ENCODE assay signal across 28 cellular contexts in the genomic region with DNA sequence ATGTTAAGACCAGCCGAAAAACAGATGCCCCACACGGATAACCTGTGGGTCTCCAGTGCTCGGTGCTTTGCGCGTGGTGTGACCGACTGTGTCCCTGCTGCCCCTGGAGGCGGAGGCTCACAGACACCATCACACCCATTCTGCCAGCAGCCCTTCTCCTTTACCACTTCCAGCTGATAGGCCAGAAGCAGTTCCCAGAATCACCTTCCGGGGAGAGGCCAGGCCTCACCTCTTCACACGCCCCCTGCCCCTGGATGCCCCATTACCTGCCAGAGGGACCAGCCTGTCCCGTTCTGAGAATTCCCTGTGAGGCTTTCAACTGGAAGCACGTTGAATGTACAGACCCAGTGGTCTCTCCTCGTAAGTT. TPM values are rescaled to one million over a fixed set of nuclear protein-coding genes. Genes with fewer than 3 reads are reported as not detected.
DNase-seq lines count a peak whose midpoint lies in the region; ATAC-seq and TF ChIP-seq lines count a peak whose summit lies in the region.
"Had no signal": no experiment of that assay in that cellular context is flagged by ENCODE, and none has a peak within 500 bp of the region (broad histone marks: within the 10 kb centered on the region; RNA-seq: fewer than 3 reads in every experiment).

No MANE protein-coding gene starts in this region.

- H3K9me3 ChIP-seq in HCT116 (ENCODE audit: control insufficient read depth in 1 of 2, insufficient read depth in 1 of 2, low read depth in 1 of 2, low read length in 2 of 2), result no peaks in the 10 kb centered on the region
- H3K9me3 ChIP-seq in ovary, result no peaks in the 10 kb centered on the region
- H3K9me3 ChIP-seq: psoas muscle, thoracic aorta, uterus had no signal

- H3K36me3 ChIP-seq in HCT116 (ENCODE audit: control insufficient read depth in 1 of 2, insufficient read depth in 2 of 2, low read length in 2 of 2) (no peaks in the 10 kb centered on the region), ovary (no peaks in the 10 kb centered on the region)
- H3K36me3 ChIP-seq: thoracic aorta, uterus had no signal

- POLR2A ChIA-PET in HCT116 (lab: Charles Lee), result no interaction called here

- no peaks in the 10 kb centered on the region for H3K79me2 ChIP-seq in HCT116 (ENCODE audit: insufficient read depth, low read length)

- intact Hi-C loops in HCT116 (cut with micrococcal nuclease) (no loop called here), ovary (cut with DNase I) (no loop called here)

- no TSS peak for BruUV-seq in HCT116 (replicated peaks; lab: Mats Ljungman, UMichigan)

- TF ChIP-seq RAD21 in HCT116 (IDR thresholded peaks at IDR 0.05; ENCODE audit: low read depth), result no peak

- H3K4me3 ChIP-seq in HCT116 (replicated peaks in 1 of 2; ENCODE audit: low read depth in 1 of 2, low read length in 2 of 2) (no peak overlapping the region), coronary artery (no peak overlapping the region), ovary (no peak overlapping the region)
- H3K4me3 ChIP-seq: psoas muscle, thoracic aorta, uterus had no signal

- no peak overlapping the region for H3K4me2 ChIP-seq in HCT116 (ENCODE audit: low read length)

- no peak overlapping the region for H3K27ac ChIP-seq in HCT116 (ENCODE audit: low read depth, low read length)
- H3K27ac ChIP-seq in coronary artery, result peak overlapping the region in 1 of 2 donors; percentile 8
- peak overlapping the region; percentile 67 to 89 for H3K27ac ChIP-seq in ovary
- H3K27ac ChIP-seq: psoas muscle, thoracic aorta, uterus had no signal

- no peak for TF ChIP-seq POLR2A in HCT116 (IDR thresholded peaks at IDR 0.05; ENCODE audit: borderline replicate concordance, extremely low read depth, insufficient read depth, insufficient read length)
- no peak for TF ChIP-seq POLR2A in ovary (IDR thresholded peaks at IDR 0.05)

- CTCF ChIA-PET in HCT116 (lab: Charles Lee), result no interaction called here

- WGBS in ovary, 3 donors, result 67 to 88% (median 82%) methylated on average over 12 of the region's 12 CpGs

- no peaks in the 10 kb centered on the region for H4K20me1 ChIP-seq in HCT116 (ENCODE audit: insufficient read depth)

- peaks cover 0 to 6% of the 10 kb centered on the region in 2 experiments; a peak in 2 of 4 replicates for H3K4me1 ChIP-seq in HCT116 (ENCODE audit: control insufficient read depth in 1 of 2, insufficient read depth in 2 of 2, low read length in 2 of 2)
- H3K4me1 ChIP-seq in ovary (ENCODE audit: insufficient read depth), result peaks cover 19% of the 10 kb centered on the region
- H3K4me1 ChIP-seq: psoas muscle, uterus had no signal

- ATAC-seq in HCT116, result peak; percentile 32; the same call in 1 of the 2 replicates
- ATAC-seq in HG03045 (IDR thresholded peaks at IDR 0.05; ENCODE audit: unreplicated experiment), result no peak
- ATAC-seq: activated CD8-positive, alpha-beta T cell treated with anti-CD3 and anti-CD28 coated beads for 36 hours had no signal

- no peak for TF ChIP-seq EP300 in ovary (IDR thresholded peaks at IDR 0.05)

- no peak overlapping the region for H3K9ac ChIP-seq in HCT116 (ENCODE audit: low read length)

- no peaks in the 10 kb centered on the region for H3K9me2 ChIP-seq in HCT116 (ENCODE audit: insufficient read depth)

- TF ChIP-seq CTCF in HCT116 (IDR thresholded peaks at IDR 0.05 in 2 of 3, conservative IDR thresholded peaks at IDR 0.05 in 1 of 3; ENCODE audit: borderline replicate concordance in 1 of 3, insufficient read depth in 1 of 3, low read depth in 2 of 3, low read length in 2 of 3) (no peak), coronary artery (IDR thresholded peaks at IDR 0.05) (no peak), ovary (IDR thresholded peaks at IDR 0.05) (no peak)

- no peak overlapping the region for H2AFZ ChIP-seq in HCT116 (ENCODE audit: low read depth, low read length, poor library complexity, severe bottlenecking)

- RAD21 ChIA-PET in HCT116 (lab: Charles Lee; ENCODE audit: low non-redundant PET in 1 of 2, low total read pairs in 2 of 2, uncharacterized antibody in 2 of 2, unreplicated experiment in 2 of 2), result no interaction called here

- H3K27me3 ChIP-seq in HCT116 (ENCODE audit: insufficient read depth, low read length) (no peaks in the 10 kb centered on the region), ovary (no peaks in the 10 kb centered on the region)
- H3K27me3 ChIP-seq: uterus had no signal

- peak; percentile 14 for DNase-seq in activated effector memory CD4-positive, alpha-beta T cell treated with anti-CD3 and anti-CD28 coated beads, Interleukin-2, amount 50 U/mL, for 16 hours
- DNase-seq in activated effector memory CD4-positive, alpha-beta T cell treated with Interleukin-2 at 50 U/mL for 16 hours, result no peak
- DNase-seq in HCT116 (ENCODE audit: low read depth, low spot score) (no peak), coronary artery (ENCODE audit: low spot score) (peak; percentile 64), ovary (no peak)
- DNase-seq in stimulated activated naive CD4-positive, alpha-beta T cell (lab: John Stamatoyannopoulos, UW), result no peak
- no peak for DNase-seq in stimulated activated CD4-positive, alpha-beta T cell treated with anti-CD3 and anti-CD28 coated beads, Interleukin-4, amount 100 ng/mL, for 24 hours
- DNase-seq: activated CD8-positive, alpha-beta T cell treated with anti-CD3 and anti-CD28 coated beads for 36 hours; AML-193; cerebellar nuclear complex; DMS153; KG1; kidney glomerular epithelial cell; NCI-H1436; NCI-H2081 treated with DMSO at 0.1 percent for 48 hours; NCI-H774 had no signal

TF ChIP-seq in HCT116, 20 proteins besides CTCF, POLR2A, EP300 and RAD21:
- TF ChIP-seq SP1 (IDR thresholded peaks at IDR 0.05; ENCODE audit: low read depth), result no peak
- no peak for TF ChIP-seq EGR1 (IDR thresholded peaks at IDR 0.05; ENCODE audit: low read depth)
- no peak for TF ChIP-seq CBX3 (IDR thresholded peaks at IDR 0.05; ENCODE audit: low read depth)
- TF ChIP-seq POLR2AphosphoS5 (IDR thresholded peaks at IDR 0.05; ENCODE audit: low read depth, low read length), result no peak
- TF ChIP-seq CEBPB (IDR thresholded peaks at IDR 0.05; ENCODE audit: low read depth), result no peak
- TF ChIP-seq SIN3A (IDR thresholded peaks at IDR 0.05; ENCODE audit: low read depth), result no peak
- TF ChIP-seq ZFX (IDR thresholded peaks at IDR 0.05), result no peak
- no peak for TF ChIP-seq JUND (IDR thresholded peaks at IDR 0.05)
- no peak for TF ChIP-seq EZH2 (IDR thresholded peaks at IDR 0.05)
- no peak for TF ChIP-seq TCF7L2 (IDR thresholded peaks at IDR 0.05; ENCODE audit: borderline replicate concordance, extremely low read depth, insufficient read depth, insufficient read length)
- no peak for TF ChIP-seq EZH2phosphoT487 (IDR thresholded peaks at IDR 0.05; ENCODE audit: borderline replicate concordance)
TF ChIP-seq in HCT116: peak in this region for 0.

RNA-seq across cellular contexts. Expression of a gene that starts 21.6 kb away (rescaled TPM):
- not detected for total RNA-seq in HCT116 (2021; ENCODE audit: unreplicated experiment)
- 0.05 TPM in 1 of 2 replicates, not detected in the other for polyA plus RNA-seq in HCT116 (2012)
- under 1 TPM in 2 of 7 donors, not detected in 5; 0.38 to 0.92 TPM for total RNA-seq in ovary
- under 1 TPM in 1 of 2 donors, not detected in 1; 0.04 TPM for polyA plus RNA-seq in ovary
- total RNA-seq: A172; G401; H4; HT-29; lung microvascular endothelial cell; RPMI7951; T-helper 1 cell treated with Interleukin-12 subunit alpha and Interleukin-12 subunit beta and Interleukin-4 antibody, amounts not matched to agents 30 ng/mL and 1 ng/mL, for 36 hours; thoracic aorta; uterus had no signal
- polyA plus RNA-seq: neural cell had no signal

RNA-seq across cellular contexts. Expression of a gene that starts 48.2 kb away (rescaled TPM):
- total RNA-seq in HCT116 (2021; ENCODE audit: unreplicated experiment) (5.1 TPM), ovary (1 to 10 TPM; 2.5 to 9.9 (median 6.0) TPM)
- 2.2 and 2.8 TPM in 2 replicates for polyA plus RNA-seq in HCT116 (2012)
- 1 to 10 TPM; 4.7 to 6.8 TPM for polyA plus RNA-seq in ovary

RNA-seq across cellular contexts. Expression of a gene that starts 48.4 kb away (rescaled TPM):
- total RNA-seq in HCT116 (2021; ENCODE audit: unreplicated experiment), result 134 TPM
- polyA plus RNA-seq in HCT116 (2012), result 133 and 143 TPM in 2 replicates
- 100 to 1,000 TPM in 4 of 7 donors, 10 to 100 TPM in 3; 69.6 to 169 (median 103) TPM for total RNA-seq in ovary
- 100 to 1,000 TPM in 1 of 2 donors, 10 to 100 TPM in 1; 94.7 to 112 TPM for polyA plus RNA-seq in ovary

Comparison
In these comparisons a context has a peak if more than half of its experiments do, and no peak if none do; other contexts are left out.
1. DNase-seq: peak in activated effector memory CD4-positive, alpha-beta T cell treated with anti-CD3 and anti-CD28 coated beads, Interleukin-2, amount 50 U/mL, for 16 hours (single experiment) and coronary artery (single experiment); none in activated effector memory CD4-positive, alpha-beta T cell treated with Interleukin-2 at 50 U/mL for 16 hours (single experiment), HCT116 (single experiment), ovary (0 of 5), stimulated activated naive CD4-positive, alpha-beta T cell (0 of 6) and stimulated activated CD4-positive, alpha-beta T cell treated with anti-CD3 and anti-CD28 coated beads, Interleukin-4, amount 100 ng/mL, for 24 hours (single experiment).